Comparison of ENCODE assay signal across 8 cellular contexts in the genomic region with DNA sequence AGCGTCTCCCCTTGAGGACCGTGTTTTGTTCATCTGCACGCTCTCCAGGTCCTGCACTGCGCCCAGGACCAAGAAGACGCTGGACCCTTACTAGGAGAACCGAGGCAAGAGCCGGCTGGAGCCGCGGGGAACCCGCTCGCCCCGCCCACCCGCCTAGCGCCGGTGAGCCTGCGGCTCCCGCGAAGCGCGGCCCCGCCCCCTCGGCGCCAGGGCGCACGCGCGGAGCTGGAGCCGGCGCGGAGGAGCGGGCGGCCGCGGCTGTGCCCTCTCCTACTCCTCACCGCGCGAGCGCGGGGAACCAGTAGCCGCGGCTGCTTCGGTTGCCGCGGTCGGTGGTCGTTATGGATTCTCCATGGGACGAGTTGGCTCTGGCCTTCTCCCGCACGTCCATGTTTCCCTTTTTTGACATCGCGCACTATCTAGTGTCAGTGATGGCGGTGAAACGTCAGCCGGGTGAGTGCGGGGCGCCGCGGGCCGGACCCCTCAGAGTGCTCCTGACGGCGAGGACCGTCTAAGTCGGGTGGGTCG. TPM values are rescaled to one million over a fixed set of nuclear protein-coding genes. Genes with fewer than 3 reads are reported as not detected.
DNase-seq lines count a peak whose midpoint lies in the region; TF ChIP-seq lines count a peak whose summit lies in the region.

TMEM38B (plus strand) TSS at position 222 of the 528 bp plus-strand sequence; CDS start at position 342, 120 bp downstream.

- DNase-seq in Calu3 = peak; percentile 80
- peak; percentile 95 for DNase-seq in GM20000 (ENCODE audit: low spot score)
- peak; percentile 73 for DNase-seq in HPDE6-E6E7 (ENCODE audit: extremely low spot score)
- DNase-seq in NOMO-1 treated with dmso at 0.1 percent for 144 hours (lab: John Stamatoyannopoulos, UW; ENCODE audit: unreplicated experiment) = peak; percentile 65
- peak; percentile 71 for DNase-seq in activated T-cell treated with anti-CD3 and anti-CD28 coated beads for 24 hours (ENCODE audit: low read depth)
- peak; percentile 49 to 54 for DNase-seq in stimulated activated CD8-positive, alpha-beta memory T cell treated with anti-CD3 and anti-CD28 coated beads, Interleukin-7, amount 100 ng/mL, for 1 hour (ENCODE audit: low read depth in 2 of 2)

- no peaks in the 10 kb centered on the region for H3K27me3 Mint-ChIP-seq in Calu3 (ENCODE audit: unreplicated experiment)

- H3K36me3 ChIP-seq in esophagus (ENCODE audit: control insufficient read depth in 2 of 2, insufficient read depth in 2 of 2, low read length in 1 of 2) (no peaks in the 10 kb centered on the region), muscle layer of colon (ENCODE audit: insufficient read depth, low read length) (no peaks in the 10 kb centered on the region)

- H3K27me3 ChIP-seq in esophagus (ENCODE audit: control insufficient read depth in 1 of 2, insufficient read depth in 2 of 2, low read length in 2 of 2) (no peaks in the 10 kb centered on the region), muscle layer of colon (ENCODE audit: control insufficient read depth in 1 of 2, insufficient read depth in 2 of 2, low read length in 2 of 2) (peaks cover 0 to 7% of the 10 kb centered on the region in 2 donors)

- peaks cover 18% of the 10 kb centered on the region for H3K36me3 Mint-ChIP-seq in Calu3 (ENCODE audit: insufficient read depth, unreplicated experiment)

- no peaks in the 10 kb centered on the region for H3K9me3 Mint-ChIP-seq in Calu3 (ENCODE audit: low read depth, unreplicated experiment)

- H3K4me3 Mint-ChIP-seq in Calu3 (ENCODE audit: low read depth, unreplicated experiment) = peak within 1 kb of the TSS; percentile 63

- peak within 1 kb of the TSS; percentile 54 for H3K9ac ChIP-seq in muscle layer of colon (ENCODE audit: low read length)

- TF ChIP-seq CTCF in Calu3 (IDR thresholded peaks at IDR 0.05; ENCODE audit: unreplicated experiment) (no peak), GM20000 (IDR thresholded peaks at IDR 0.05; ENCODE audit: extremely low read depth, missing control alignments) (no peak)

- intact Hi-C loops in Calu3 (cut with micrococcal nuclease; ENCODE audit: unreplicated experiment) = loop anchor here (10.0 kb wide), 1 partner anchor 60 kb away; no protein-coding TSS in a partner anchor

- CTCF ChIA-PET in Calu3 (lab: Charles Lee) = no interaction called here

- H3K27ac Mint-ChIP-seq in Calu3 (ENCODE audit: unreplicated experiment) = peak within 1 kb of the TSS; percentile 60

- BruUV-seq in Calu3 (replicated peaks; lab: Mats Ljungman, UMichigan) = no TSS peak

- H3K9me3 ChIP-seq in esophagus (ENCODE audit: control insufficient read depth in 2 of 2, insufficient read depth in 1 of 2, low read depth in 1 of 2, low read length in 1 of 2) = no peaks in the 10 kb centered on the region
- no peaks in the 10 kb centered on the region for H3K9me3 ChIP-seq in muscle layer of colon (ENCODE audit: low read length)

- H3K4me3 ChIP-seq in esophagus (ENCODE audit: low read depth in 1 of 2, low read length in 2 of 2) = peak within 1 kb of the TSS; percentile 71 to 84
- peak within 1 kb of the TSS; percentile 57 to 64 for H3K4me3 ChIP-seq in muscle layer of colon (ENCODE audit: low read depth in 1 of 2, low read length in 2 of 2)

- WGBS in esophagus, 2 donors = 0 to 1% methylated on average over 53 to 64 of the region's 64 CpGs

- H3K27ac ChIP-seq in esophagus (ENCODE audit: low read depth in 2 of 2, low read length in 1 of 2) (peak within 1 kb of the TSS in 1 of 2 donors; percentile 58), muscle layer of colon (ENCODE audit: low read depth, low read length) (peak within 1 kb of the TSS; percentile 41)

- H3K4me1 Mint-ChIP-seq in Calu3 (ENCODE audit: low read depth, unreplicated experiment) = peaks cover 12% of the 10 kb centered on the region

- H3K4me1 ChIP-seq in esophagus (ENCODE audit: control insufficient read depth in 2 of 2, insufficient read depth in 2 of 2, low read length in 1 of 2) = no peaks in the 10 kb centered on the region
- H3K4me1 ChIP-seq in muscle layer of colon (ENCODE audit: insufficient read depth, low read length) = peaks cover 5% of the 10 kb centered on the region

RNA-seq across cellular contexts. Expression of gene TMEM38B, which starts in this region (rescaled TPM):
- total RNA-seq in Calu3 (2022) = 14.5 and 15.4 TPM in 2 replicates
- 1 to 10 TPM; 1.6 to 2.8 TPM for polyA plus RNA-seq in esophagus
